ENCODE assay signal across 24 cellular contexts in the genomic region with DNA sequence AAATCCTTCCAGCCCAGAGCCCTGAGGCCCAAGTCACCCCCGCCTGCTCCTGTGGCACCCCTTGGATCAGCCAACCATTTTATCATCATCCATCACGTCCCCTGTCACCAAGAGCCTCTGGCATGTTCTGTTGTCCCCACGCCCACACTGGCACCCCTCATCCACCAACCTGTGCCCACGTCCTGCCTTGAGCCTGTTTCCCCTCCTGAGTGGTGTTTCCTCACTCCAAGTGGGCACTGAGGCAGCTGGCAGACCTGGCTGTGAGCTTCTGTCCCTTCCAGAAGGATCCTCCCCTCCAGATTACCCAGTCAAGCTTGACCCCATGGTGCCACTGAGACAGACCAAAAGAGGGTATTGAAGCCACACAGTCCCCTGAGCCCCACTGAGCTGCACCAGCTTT.
"Had no signal": no experiment of that assay in that cellular context is flagged by ENCODE, and none has a peak within 500 bp of the region (broad histone marks: within the 10 kb centered on the region; RNA-seq: fewer than 3 reads in every experiment).

No MANE protein-coding gene starts in this region.

- DNase-seq: activated CD4-positive, alpha-beta T cell treated with anti-CD3 and anti-CD28 coated beads for 1 hour; activated CD4-positive, alpha-beta T cell treated with anti-CD3 and anti-CD28 coated beads, Interleukin-2, amount 50 U/mL, for 1 hour; activated CD8-positive, alpha-beta memory T cell treated with anti-CD3 and anti-CD28 coated beads for 24 hours; activated CD8-positive, alpha-beta memory T cell treated with anti-CD3 and anti-CD28 coated beads, Interleukin-2, amount 50 U/mL, for 4 hours; activated gamma-delta T cell; activated T-cell treated with anti-CD3 and anti-CD28 coated beads, Interleukin-2, amount 50 U/mL, for 72 hours; aorta; gastrocnemius medialis; hypothalamus; left ventricle myocardium superior; mammary epithelial cell; midbrain; natural killer cell; psoas muscle; stimulated activated CD4-positive, alpha-beta T cell treated with anti-CD3 and anti-CD28 coated beads, Interleukin-4, amount 100 ng/mL, for 24 hours; stimulated activated naive CD4-positive, alpha-beta T cell treated with Interleukin-2 at 50 U/mL for 16 hours; substantia nigra; uterus had no signal

- H3K4me1 Mint-ChIP-seq: brain had no signal

- H3K36me3 ChIP-seq: esophagus muscularis mucosa, gastrocnemius medialis, right atrium auricular region, tibial artery, uterus had no signal

- H3K27me3 Mint-ChIP-seq: activated naive CD4-positive, alpha-beta T cell treated with anti-CD3 and anti-CD28 coated beads, Interleukin-2, amount 50 U/mL, for 24 hours had no signal

- H3K9me3 Mint-ChIP-seq: activated naive CD4-positive, alpha-beta T cell treated with anti-CD3 and anti-CD28 coated beads, Interleukin-2, amount 50 U/mL, for 24 hours; activated T-cell treated with anti-CD3 and anti-CD28 coated beads, Interleukin-2, amount 50 U/mL, for 72 hours; brain; natural killer cell had no signal

- ATAC-seq: activated T-cell treated with anti-CD3 and anti-CD28 coated beads, Interleukin-2, amount 50 U/mL, for 72 hours; gastrocnemius medialis; left ventricle myocardium superior; natural killer cell; psoas muscle had no signal

- H3K4me1 ChIP-seq: esophagus muscularis mucosa, gastrocnemius medialis, psoas muscle, right atrium auricular region, tibial artery, uterus had no signal

- H3K27ac Mint-ChIP-seq: activated naive CD4-positive, alpha-beta T cell treated with anti-CD3 and anti-CD28 coated beads, Interleukin-2, amount 50 U/mL, for 24 hours; activated T-cell treated with anti-CD3 and anti-CD28 coated beads, Interleukin-2, amount 50 U/mL, for 72 hours; brain; natural killer cell had no signal

- H3K4me3 ChIP-seq: dorsolateral prefrontal cortex, esophagus muscularis mucosa, gastrocnemius medialis, psoas muscle, right atrium auricular region, tibial artery, uterus had no signal

- H3K4me3 Mint-ChIP-seq: activated naive CD4-positive, alpha-beta T cell treated with anti-CD3 and anti-CD28 coated beads, Interleukin-2, amount 50 U/mL, for 24 hours; activated T-cell treated with anti-CD3 and anti-CD28 coated beads, Interleukin-2, amount 50 U/mL, for 72 hours; brain; natural killer cell had no signal

- H3K36me3 Mint-ChIP-seq: brain, natural killer cell had no signal

- H3K27me3 ChIP-seq: gastrocnemius medialis, right atrium auricular region, uterus had no signal

- H3K9me3 ChIP-seq: esophagus muscularis mucosa, gastrocnemius medialis, psoas muscle, right atrium auricular region, tibial artery, uterus had no signal
